26 cellular contexts compared by ENCODE assay signal in the genomic region with DNA sequence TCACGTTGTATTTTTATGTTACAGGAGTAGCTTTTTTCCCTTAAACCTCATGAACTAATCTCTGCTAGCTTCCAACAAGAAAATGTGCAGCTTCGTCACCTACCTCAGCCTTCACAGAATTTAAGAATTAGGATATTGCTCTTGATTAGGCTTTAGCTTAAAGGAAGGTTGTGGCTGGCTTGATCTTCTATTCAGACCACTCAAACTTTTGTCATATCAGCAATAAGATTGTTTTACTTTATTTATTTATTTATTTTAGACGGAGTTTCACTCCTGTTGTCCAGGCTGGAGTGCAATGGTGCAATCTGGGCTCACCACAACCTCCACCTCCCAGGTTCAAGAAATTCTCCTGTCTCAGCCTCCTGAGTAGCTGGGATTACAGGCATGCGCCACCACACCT.
"Had no signal": no experiment of that assay in that cellular context is flagged by ENCODE, and none has a peak within 500 bp of the region (broad histone marks: within the 10 kb centered on the region; RNA-seq: fewer than 3 reads in every experiment).

No MANE protein-coding gene starts in this region.

- H3K27ac ChIP-seq: colonic mucosa, epithelial cell of prostate, esophagus squamous epithelium, gastrocnemius medialis, heart right ventricle, left lung, lower lobe of right lung had no signal

- H3K9me3 ChIP-seq: colonic mucosa had no signal

- DNase-seq: colonic mucosa; cortex of kidney; effector CD8-positive, alpha-beta T cell; effector memory CD8-positive, alpha-beta T cell; endodermal cell; esophagus squamous epithelium; foreskin fibroblast; foreskin melanocyte; gastrocnemius medialis; glutamatergic neuron; head of caudate nucleus; heart right ventricle; hippocampal formation; left cardiac atrium; left lung; left ventricle myocardium superior; lower lobe of right lung; mesenchymal stem cell; mucosa of descending colon; naive B cell had no signal

- H3K27ac Mint-ChIP-seq: dendritic cell treated with granulocyte-macrophage colony-stimulating factor and Interleukin-4, amounts not matched to agents 40 ng/mL and 50 ng/mL, for 4 days; effector memory CD8-positive, alpha-beta T cell; endodermal cell; mesothelial cell of epicardium had no signal

- FAIRE-seq: endometrium, islet of Langerhans, keratinocyte had no signal

- H3K36me3 ChIP-seq: colonic mucosa, gastrocnemius medialis, heart right ventricle, left lung, lower lobe of right lung had no signal

- H3K4me1 ChIP-seq: colonic mucosa, esophagus squamous epithelium, gastrocnemius medialis, heart right ventricle, left lung, lower lobe of right lung had no signal

- H3K4me3 ChIP-seq: colonic mucosa, esophagus squamous epithelium, gastrocnemius medialis, heart right ventricle, left lung, lower lobe of right lung, mucosa of descending colon had no signal

- ATAC-seq: effector memory CD8-positive, alpha-beta T cell; gastrocnemius medialis; heart right ventricle; left cardiac atrium; left lung; left ventricle myocardium superior; lower lobe of right lung; mucosa of descending colon had no signal

- H3K9me3 Mint-ChIP-seq: dendritic cell treated with granulocyte-macrophage colony-stimulating factor and Interleukin-4, amounts not matched to agents 40 ng/mL and 50 ng/mL, for 4 days; effector memory CD8-positive, alpha-beta T cell had no signal

- H3K27me3 ChIP-seq: colonic mucosa, esophagus squamous epithelium, gastrocnemius medialis, heart right ventricle, left lung had no signal

- H3K27me3 Mint-ChIP-seq: dendritic cell treated with granulocyte-macrophage colony-stimulating factor and Interleukin-4, amounts not matched to agents 40 ng/mL and 50 ng/mL, for 4 days; effector memory CD8-positive, alpha-beta T cell; naive B cell had no signal

- H3K4me1 Mint-ChIP-seq: endodermal cell, mesothelial cell of epicardium had no signal

- H3K4me3 Mint-ChIP-seq: dendritic cell treated with granulocyte-macrophage colony-stimulating factor and Interleukin-4, amounts not matched to agents 40 ng/mL and 50 ng/mL, for 4 days; effector memory CD8-positive, alpha-beta T cell; endodermal cell; mesothelial cell of epicardium; naive B cell had no signal
